In the genomic region with DNA sequence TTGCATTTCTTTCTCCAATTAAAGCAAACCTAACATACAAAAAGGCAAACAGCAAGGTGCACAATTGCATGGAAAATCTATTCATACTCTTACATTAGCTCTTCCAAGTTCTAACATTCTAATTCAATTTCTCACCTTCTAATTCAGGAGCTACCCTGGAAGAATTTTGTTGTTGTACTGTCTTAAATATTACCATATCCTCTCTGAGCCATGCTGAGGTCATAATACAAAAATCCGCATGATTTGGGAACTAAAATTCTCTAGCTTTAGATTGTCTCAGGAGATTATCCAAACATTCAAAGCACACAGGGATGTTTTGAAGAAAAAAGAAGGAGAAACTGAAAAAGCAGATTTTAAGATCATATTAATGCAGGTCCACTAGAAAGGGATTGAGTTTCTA, we compare ENCODE assay signal across 25 cellular contexts.
DNase-seq lines count a peak whose midpoint lies in the region; ATAC-seq, FAIRE-seq and TF ChIP-seq lines count a peak whose summit lies in the region.
"Had no signal": no experiment of that assay in that cellular context is flagged by ENCODE, and none has a peak within 500 bp of the region (broad histone marks: within the 10 kb centered on the region; RNA-seq: fewer than 3 reads in every experiment).

No MANE protein-coding gene starts in this region.

- H3K79me2 ChIP-seq in ACC112 (ENCODE audit: control insufficient read depth, insufficient read depth, low read length, unreplicated experiment) (no peaks in the 10 kb centered on the region), osteoblast (ENCODE audit: insufficient read depth, low read length) (no peaks in the 10 kb centered on the region)

- H3K9me3 ChIP-seq in osteoblast (ENCODE audit: low read depth, low read length) = no peaks in the 10 kb centered on the region
- H3K9me3 ChIP-seq in small intestine (ENCODE audit: control insufficient read depth, low read depth) = no peaks in the 10 kb centered on the region
- H3K9me3 ChIP-seq: SJSA1, tibial nerve had no signal

- no peak for ATAC-seq in HG03342 (IDR thresholded peaks at IDR 0.05; ENCODE audit: unreplicated experiment)
- ATAC-seq: K562, left cardiac atrium had no signal

- H2AFZ ChIP-seq in ACC112 (ENCODE audit: low read length, unreplicated experiment) (peak overlapping the region; percentile 81), osteoblast (ENCODE audit: low read length) (no peak overlapping the region)

- H3K4me3 ChIP-seq in ACC112 (ENCODE audit: low read depth, low read length) = no peak overlapping the region
- no peak overlapping the region for H3K4me3 ChIP-seq in choroid plexus epithelial cell (ENCODE audit: low read depth, low read length)
- H3K4me3 ChIP-seq in osteoblast (ENCODE audit: insufficient read depth, low read length) = no peak overlapping the region
- H3K4me3 ChIP-seq in small intestine (ENCODE audit: low read depth in 1 of 2, low read length in 2 of 2) = no peak overlapping the region
- H3K4me3 ChIP-seq: K562, SJSA1, tibial nerve had no signal

- FAIRE-seq in small intestine (lab: Jason Lieb, UNC) = no peak
- FAIRE-seq: K562, TTC549 had no signal

- H3K36me3 ChIP-seq in ACC112 (ENCODE audit: insufficient read depth, low read length) = no peaks in the 10 kb centered on the region
- H3K36me3 ChIP-seq in osteoblast (ENCODE audit: insufficient read depth, low read length) = no peaks in the 10 kb centered on the region
- no peaks in the 10 kb centered on the region for H3K36me3 ChIP-seq in small intestine (ENCODE audit: control insufficient read depth in 2 of 2, insufficient read depth in 2 of 2, low read length in 2 of 2)
- H3K36me3 ChIP-seq: SJSA1 had no signal

- H3K27ac ChIP-seq in ACC112 (ENCODE audit: low read depth, low read length) (peak overlapping the region; percentile 34; the same call in 1 of the 2 replicates), osteoblast (ENCODE audit: low read depth, low read length) (peak overlapping the region; percentile 83), small intestine (ENCODE audit: low read depth in 1 of 2, low read length in 1 of 2) (no peak overlapping the region)
- H3K27ac ChIP-seq: epithelial cell of prostate, SJSA1, tibial nerve had no signal

- 93 to 100% (median 95%) methylated on average over 1 of the region's 1 CpG for WGBS in small intestine, 3 donors

- H3K4me1 ChIP-seq in ACC112 (ENCODE audit: control insufficient read depth, insufficient read depth, low read length, unreplicated experiment) (peaks cover 19% of the 10 kb centered on the region), osteoblast (ENCODE audit: insufficient read depth, low read length) (peaks cover 43% of the 10 kb centered on the region), small intestine (ENCODE audit: control insufficient read depth in 2 of 2, insufficient read depth in 1 of 2, low read depth in 1 of 2, low read length in 1 of 2) (no peaks in the 10 kb centered on the region)
- H3K4me1 ChIP-seq: tibial nerve had no signal

- no peaks in the 10 kb centered on the region for H4K20me1 ChIP-seq in osteoblast (ENCODE audit: insufficient read depth, low read length)

- H3K4me2 ChIP-seq in osteoblast (ENCODE audit: insufficient read depth, low read length) = no peak overlapping the region

- no peak for TF ChIP-seq CTCF in choroid plexus epithelial cell (conservative IDR thresholded peaks at IDR 0.05; ENCODE audit: low read depth, low read length)
- TF ChIP-seq CTCF in osteoblast (IDR thresholded peaks at IDR 0.05; ENCODE audit: extremely low read depth, low read depth, low read length) = no peak

- no peaks in the 10 kb centered on the region for H3K27me3 ChIP-seq in ACC112 (ENCODE audit: insufficient read depth, low read length)
- no peaks in the 10 kb centered on the region for H3K27me3 ChIP-seq in osteoblast (ENCODE audit: insufficient read depth, low read length)
- no peaks in the 10 kb centered on the region for H3K27me3 ChIP-seq in small intestine (ENCODE audit: control insufficient read depth in 2 of 2, insufficient read depth in 2 of 2, low read length in 2 of 2)
- H3K27me3 ChIP-seq: SJSA1, tibial nerve had no signal

- DNase-seq in LHCN-M2 (ENCODE audit: low read depth) (peak; percentile 53), choroid plexus epithelial cell (ENCODE audit: low read depth) (peak; percentile 39), osteoblast (ENCODE audit: insufficient read length, low spot score, missing footprints) (no peak), small intestine (no peak), NCI-H1436 (lab: John Stamatoyannopoulos, UW) (no peak), RKO (ENCODE audit: low spot score) (no peak)
- DNase-seq: 8988T; activated CD8-positive, alpha-beta memory T cell treated with anti-CD3 and anti-CD28 coated beads for 24 hours; activated effector memory CD4-positive, alpha-beta T cell treated with Interleukin-2 at 50 U/mL for 16 hours; activated naive CD8-positive, alpha-beta T cell treated with anti-CD3 and anti-CD28 coated beads for 36 hours; CD4-positive, alpha-beta memory T cell; effector CD4-positive, alpha-beta T cell; foreskin melanocyte; left cardiac atrium; mammary epithelial cell; MM.1S; NCI-H1436 treated with DMSO at 0.1 percent for 48 hours; NCI-H82 had no signal

Comparison
In these comparisons a context has a peak if more than half of its experiments do, and no peak if none do; other contexts are left out.
1. H3K27ac ChIP-seq: peak in ACC112 (single experiment) and osteoblast (single experiment); none in small intestine (0 of 2).
2. DNase-seq: peak in LHCN-M2 (single experiment) and choroid plexus epithelial cell (single experiment); none in osteoblast (single experiment), small intestine (single experiment), NCI-H1436 (single experiment) and RKO (single experiment).